Comparison of ENCODE assay signal across 8 cellular contexts in the genomic region with DNA sequence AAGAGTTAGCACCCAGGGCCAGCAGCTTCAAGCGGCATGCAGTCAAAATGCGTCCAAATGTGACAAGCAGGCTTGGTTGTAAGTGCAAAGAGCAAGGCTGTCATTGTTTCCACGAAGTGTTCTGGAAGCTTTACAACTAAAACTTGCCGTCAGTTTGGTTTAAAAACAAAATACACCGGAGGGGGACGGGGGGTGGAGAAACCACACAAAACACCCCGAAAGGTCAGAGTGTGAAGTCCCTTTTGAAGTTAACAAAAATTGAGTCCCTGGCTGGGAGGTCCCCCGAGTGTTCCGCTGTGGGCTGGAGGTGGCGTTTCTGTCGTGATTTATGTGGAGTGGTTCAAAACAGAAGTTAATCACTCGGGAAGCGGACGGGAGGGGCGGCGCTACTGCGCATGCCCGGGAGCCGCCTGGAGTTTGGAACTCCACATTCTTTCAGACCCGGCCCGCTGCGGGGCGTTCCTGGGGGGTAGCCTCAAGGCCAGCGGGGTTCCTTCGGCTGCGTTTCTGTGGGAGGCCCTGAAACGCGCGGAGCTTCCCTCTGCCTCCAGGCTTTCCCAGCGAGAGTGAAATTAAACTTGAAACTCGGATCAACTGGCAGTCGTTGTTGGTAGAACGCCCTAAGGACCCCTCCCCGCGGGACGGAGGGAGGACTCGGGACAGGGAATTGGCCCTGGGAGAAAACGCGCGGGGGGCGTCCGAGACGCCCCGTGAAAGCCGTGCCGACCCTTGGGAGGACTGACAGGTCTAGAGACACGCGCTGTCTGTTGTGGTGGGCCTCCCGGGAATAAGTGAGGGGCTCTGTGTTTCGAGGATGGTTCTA. TPM values are rescaled to one million over a fixed set of nuclear protein-coding genes. Genes with fewer than 3 reads are reported as not detected.
A peak's percentile ranks its signal among the peaks of the same experiment; 100 is the strongest.
DNase-seq lines count a peak whose midpoint lies in the region; ATAC-seq and TF ChIP-seq lines count a peak whose summit lies in the region.

No MANE protein-coding gene starts in this region.

- H3K27me3 Mint-ChIP-seq in activated CD4-positive, alpha-beta T cell treated with anti-CD3 and anti-CD28 coated beads, Interleukin-2, amount 10 ng/mL, durations not matched to agents 24 days and 14 days, result no peaks in the 10 kb centered on the region

- DNase-seq in GM13976 (ENCODE audit: low spot score) (peak; percentile 62), NCI-H345 treated with DMSO at 0.1 percent for 48 hours (lab: John Stamatoyannopoulos, UW; ENCODE audit: unreplicated experiment) (peak; percentile 41), left colon (peak; percentile 93 to 95)
- DNase-seq in activated CD4-positive, alpha-beta T cell treated with anti-CD3 and anti-CD28 coated beads, Interleukin-2, amount 10 ng/mL, durations not matched to agents 24 days and 14 days, result peak; percentile 93
- DNase-seq in stimulated activated CD4-positive, alpha-beta T cell treated with anti-CD3 and anti-CD28 coated beads, Interleukin-1b, Interleukin-23, amount 100 ng/mL, for 24 hours (ENCODE audit: low read depth in 4 of 4, low spot score in 1 of 4), result peak; percentile 56 to 86 (median 74)

- peak overlapping the region; percentile 100 for H3K27ac Mint-ChIP-seq in activated CD4-positive, alpha-beta T cell treated with anti-CD3 and anti-CD28 coated beads, Interleukin-2, amount 10 ng/mL, durations not matched to agents 24 days and 14 days

- in situ Hi-C loops in GM13976 (cut with MboI; ENCODE audit: low sequenced_read_pairs, unreplicated experiment), result loop anchor here (10.0 kb wide), 1 partner anchor 143 kb away; no protein-coding TSS in a partner anchor

- peak overlapping the region; percentile 96 for H3K4me3 Mint-ChIP-seq in activated CD4-positive, alpha-beta T cell treated with anti-CD3 and anti-CD28 coated beads, Interleukin-2, amount 10 ng/mL, durations not matched to agents 24 days and 14 days

- no peaks in the 10 kb centered on the region for H3K9me3 Mint-ChIP-seq in activated CD4-positive, alpha-beta T cell treated with anti-CD3 and anti-CD28 coated beads, Interleukin-2, amount 10 ng/mL, durations not matched to agents 24 days and 14 days

- intact Hi-C loops in activated CD4-positive, alpha-beta T cell treated with anti-CD3 and anti-CD28 coated beads, Interleukin-2, amount 10 ng/mL, durations not matched to agents 24 days and 14 days (cut with micrococcal nuclease), result loop anchor here (1.0 to 5.0 kb wide), 4 partner anchors 154 to 809 kb away; a partner anchor contains a TSS
- intact Hi-C loops in left colon (cut with DNase I, micrococcal nuclease), result loop anchor here (5.0 to 10.0 kb wide), 4 partner anchors 141 to 213 kb away; no protein-coding TSS in a partner anchor

- TF ChIP-seq CTCF in GM13976 (IDR thresholded peaks at IDR 0.05; ENCODE audit: borderline replicate concordance, control extremely low read depth, extremely low read depth, insufficient read depth, missing control alignments), result no peak

- peaks cover 32% of the 10 kb centered on the region for H3K36me3 Mint-ChIP-seq in activated CD4-positive, alpha-beta T cell treated with anti-CD3 and anti-CD28 coated beads, Interleukin-2, amount 10 ng/mL, durations not matched to agents 24 days and 14 days (ENCODE audit: low read depth)

- ATAC-seq in left colon (peak; percentile 40), HG03460 (IDR thresholded peaks at IDR 0.05; ENCODE audit: unreplicated experiment) (no peak), GM21423 (IDR thresholded peaks at IDR 0.05; ENCODE audit: unreplicated experiment) (no peak)

- peak overlapping the region; percentile 87 for H3K27ac ChIP-seq in cingulate gyrus (ENCODE audit: low read depth, low read length)

- H3K4me1 Mint-ChIP-seq in activated CD4-positive, alpha-beta T cell treated with anti-CD3 and anti-CD28 coated beads, Interleukin-2, amount 10 ng/mL, durations not matched to agents 24 days and 14 days, result peaks cover 57% of the 10 kb centered on the region

RNA-seq across cellular contexts. Expression of a gene that starts 1.4 kb away (rescaled TPM):
- 44.0 and 50.7 TPM in 2 replicates for total RNA-seq in activated CD4-positive, alpha-beta T cell treated with anti-CD3 and anti-CD28 coated beads, Interleukin-2, amount 10 ng/mL, durations not matched to agents 24 days and 14 days
- total RNA-seq in left colon, result 10 to 100 TPM; 50.9 to 59.3 TPM

Comparison
In these comparisons a context has a peak if more than half of its experiments do, and no peak if none do; other contexts are left out.
1. DNase-seq: peak in every context shown above with its lines; median percentile 94 in left colon; 93 in activated CD4-positive, alpha-beta T cell treated with anti-CD3 and anti-CD28 coated beads, Interleukin-2, amount 10 ng/mL, durations not matched to agents 24 days and 14 days; 74 in stimulated activated CD4-positive, alpha-beta T cell treated with anti-CD3 and anti-CD28 coated beads, Interleukin-1b, Interleukin-23, amount 100 ng/mL, for 24 hours; 62 in GM13976; 41 in NCI-H345 treated with DMSO at 0.1 percent for 48 hours.